ENCODE assay signal across 11 cellular contexts in genomic region chr12:117707861-117708260, GRCh38.
"Had no signal": no experiment of that assay in that cellular context is flagged by ENCODE, and none has a peak within 500 bp of the region (broad histone marks: within the 10 kb centered on the region; RNA-seq: fewer than 3 reads in every experiment).

No MANE protein-coding gene starts in this region.

- ATAC-seq: GM23338, HCT116 had no signal

- H3K4me1 ChIP-seq: HAP-1 had no signal

- H3K4me3 ChIP-seq: GM23248, GM23338, HAP-1 had no signal

- H3K9me3 ChIP-seq: HAP-1 had no signal

- H2AFZ ChIP-seq: GM23248, GM23338 had no signal

- H3K9ac ChIP-seq: GM23248 had no signal

- FAIRE-seq: H1, H54 had no signal

- DNase-seq: GM23248, GOT3, H7, H9, HCEC 1CT, HFFc6 had no signal

- H3K27ac ChIP-seq: GM23248 had no signal

- H3K36me3 ChIP-seq: HAP-1 had no signal

- H3K4me2 ChIP-seq: GM23338 had no signal
